ENCODE assay signal across 24 cellular contexts in genomic region chr20:59625214-59625922, GRCh38. TPM values are rescaled to one million over a fixed set of nuclear protein-coding genes. Genes with fewer than 3 reads are reported as not detected.
DNase-seq lines count a peak whose midpoint lies in the region; FAIRE-seq and TF ChIP-seq lines count a peak whose summit lies in the region.
"Had no signal": no experiment of that assay in that cellular context is flagged by ENCODE, and none has a peak within 500 bp of the region (broad histone marks: within the 10 kb centered on the region; RNA-seq: fewer than 3 reads in every experiment).

No MANE protein-coding gene starts in this region.

- no peaks in the 10 kb centered on the region for H3K27me3 ChIP-seq in right atrium auricular region
- H3K27me3 ChIP-seq: Peyer's patch had no signal

- peak; percentile 13 for DNase-seq in activated effector memory CD4-positive, alpha-beta T cell treated with anti-CD3 and anti-CD28 coated beads, Interleukin-2, amount 50 U/mL, for 16 hours
- DNase-seq in activated effector memory CD4-positive, alpha-beta T cell treated with Interleukin-2 at 50 U/mL for 16 hours: no peak
- DNase-seq in inferior parietal cortex (ENCODE audit: extremely low spot score) (peak; percentile 52), posterior vena cava (ENCODE audit: low spot score) (peak; percentile 37), right atrium auricular region (ENCODE audit: low spot score) (no peak), SIG-M5 (lab: John Stamatoyannopoulos, UW) (no peak), D721Med (ENCODE audit: insufficient read length, low spot score) (no peak)
- no peak for DNase-seq in NK-92 treated with Interleukin-12 subunit alpha and Interleukin-12 subunit beta, amount 100 ng/mL, for 24 hours (lab: John Stamatoyannopoulos, UW)
- DNase-seq: 8988T; ACHN; CD4-positive, alpha-beta T cell; COR-L47; GOT3; HFFc6; KBM-7; MM.1S; NCI-H2029; NCI-H446; NCI-H526 treated with DMSO at 0.1 percent for 48 hours; OCI-M1; Peyer's patch; SK-N-SH had no signal

- no peak for FAIRE-seq in D721Med (lab: Jason Lieb, UNC)
- FAIRE-seq: G401.6 had no signal

- intact Hi-C loops in posterior vena cava (cut with DNase I): no loop called here

- TF ChIP-seq CTCF in right atrium auricular region (IDR thresholded peaks at IDR 0.05): no peak
- no peak for TF ChIP-seq CTCF in D721Med (IDR thresholded peaks at IDR 0.05; ENCODE audit: insufficient read depth, missing control alignments)

- H3K4me1 ChIP-seq in right atrium auricular region: no peaks in the 10 kb centered on the region
- H3K4me1 ChIP-seq: HAP-1, Peyer's patch had no signal

- H3K9me3 ChIP-seq in right atrium auricular region: no peaks in the 10 kb centered on the region
- H3K9me3 ChIP-seq: HAP-1, Peyer's patch, SK-N-SH had no signal

- H3K4me3 ChIP-seq in right atrium auricular region: no peak overlapping the region
- H3K4me3 ChIP-seq: HAP-1, Peyer's patch had no signal

- no peaks in the 10 kb centered on the region for H3K36me3 ChIP-seq in right atrium auricular region
- H3K36me3 ChIP-seq: HAP-1, Peyer's patch had no signal

- no peak overlapping the region for H3K27ac ChIP-seq in right atrium auricular region
- H3K27ac ChIP-seq: Peyer's patch had no signal

RNA-seq across cellular contexts. Expression of gene PHACTR3, which starts 21.0 kb away (rescaled TPM):
- under 1 TPM; 0.19 to 0.43 TPM for total RNA-seq in posterior vena cava
- 10 to 100 TPM in 1 of 2 donors, under 1 TPM in 1; 0.86 to 24.2 TPM for total RNA-seq in right atrium auricular region
- total RNA-seq: CD4-positive, alpha-beta T cell; HFFc6 had no signal

Comparison
In these comparisons a context has a peak if more than half of its experiments do, and no peak if none do; other contexts are left out.
1. DNase-seq: peak in activated effector memory CD4-positive, alpha-beta T cell treated with anti-CD3 and anti-CD28 coated beads, Interleukin-2, amount 50 U/mL, for 16 hours (single experiment), inferior parietal cortex (single experiment) and posterior vena cava (single experiment); none in activated effector memory CD4-positive, alpha-beta T cell treated with Interleukin-2 at 50 U/mL for 16 hours (single experiment), NK-92 treated with Interleukin-12 subunit alpha and Interleukin-12 subunit beta, amount 100 ng/mL, for 24 hours (single experiment), right atrium auricular region (single experiment), SIG-M5 (single experiment) and D721Med (single experiment).